Comparison of ENCODE assay signal across 8 cellular contexts in genomic region chr1:40668769-40669525, GRCh38. TPM values are rescaled to one million over a fixed set of nuclear protein-coding genes. Genes with fewer than 3 reads are reported as not detected.
DNase-seq lines count a peak whose midpoint lies in the region; ATAC-seq, FAIRE-seq and TF ChIP-seq lines count a peak whose summit lies in the region.

No MANE protein-coding gene starts in this region.

- H3K9me2 ChIP-seq in MM.1S (replicated peaks; ENCODE audit: insufficient read depth, low read length) = no peaks in the 10 kb centered on the region

- H3K9ac ChIP-seq in MM.1S (ENCODE audit: low read length) = peak overlapping the region; percentile 24; the same call in 1 of the 2 replicates

- no peaks in the 10 kb centered on the region for H3K27me3 ChIP-seq in MM.1S (replicated peaks; ENCODE audit: insufficient read depth, low read length)
- H3K27me3 ChIP-seq in SJSA1 (replicated peaks) = no peaks in the 10 kb centered on the region
- no peaks in the 10 kb centered on the region for H3K27me3 ChIP-seq in tibial artery

- H4K20me1 ChIP-seq in MM.1S (ENCODE audit: insufficient read depth, low read length) = no peaks in the 10 kb centered on the region

- no peak overlapping the region for H3K27ac Mint-ChIP-seq in osteocyte (ENCODE audit: unreplicated experiment)

- DNase-seq in DMS 273 (lab: John Stamatoyannopoulos, UW; ENCODE audit: unreplicated experiment) = peak; percentile 100
- peak; percentile 94 for DNase-seq in MM.1S
- peak; percentile 35 to 73 for DNase-seq in SJSA1 (ENCODE audit: low read depth in 1 of 2, low spot score in 2 of 2)
- peak; percentile 76 for DNase-seq in activated gamma-delta T cell treated with anti-CD3 and anti-CD28 coated beads, Interleukin-2, amount 50 U/mL, for 16 hours (ENCODE audit: low read depth)
- peak; percentile 58 to 78 for DNase-seq in frontal cortex (ENCODE audit: low spot score in 2 of 2)
- peak; percentile 93 for DNase-seq in osteocyte (ENCODE audit: extremely low spot score, unreplicated experiment)
- DNase-seq in tibial artery = peak; percentile 68 to 83

- no peaks in the 10 kb centered on the region for H3K9me3 ChIP-seq in MM.1S (replicated peaks; ENCODE audit: insufficient read depth, low read length)
- H3K9me3 ChIP-seq in SJSA1 (replicated peaks) = no peaks in the 10 kb centered on the region
- H3K9me3 ChIP-seq in tibial artery = no peaks in the 10 kb centered on the region

- peak; percentile 85 for TF ChIP-seq CTCF in MM.1S (IDR thresholded peaks at IDR 0.05; ENCODE audit: low read length)
- peak; percentile 91 for TF ChIP-seq CTCF in osteocyte (IDR thresholded peaks at IDR 0.05)
- peak; percentile 84 to 97 for TF ChIP-seq CTCF in tibial artery (IDR thresholded peaks at IDR 0.05)

- H3K36me3 ChIP-seq in MM.1S (replicated peaks; ENCODE audit: insufficient read depth, low read length) (no peaks in the 10 kb centered on the region), SJSA1 (no peaks in the 10 kb centered on the region), tibial artery (no peaks in the 10 kb centered on the region)

- intact Hi-C loops in tibial artery (cut with DNase I; ENCODE audit: low total_unique reads) = loop anchor here (10.0 kb wide), 1 partner anchor 54 kb away; no protein-coding TSS in a partner anchor

- H3K4me3 ChIP-seq in MM.1S (ENCODE audit: low read length) (peak overlapping the region; percentile 42), SJSA1 (no peak overlapping the region), tibial artery (no peak overlapping the region)

- peak overlapping the region; percentile 80 for H3K4me2 ChIP-seq in MM.1S (ENCODE audit: low read depth, low read length)

- H3F3A ChIP-seq in MM.1S (ENCODE audit: insufficient read depth, low read length) = no peaks in the 10 kb centered on the region

- H3K9me3 Mint-ChIP-seq in osteocyte (ENCODE audit: unreplicated experiment) = no peaks in the 10 kb centered on the region

- H3K79me2 ChIP-seq in MM.1S (ENCODE audit: low read length) = no peaks in the 10 kb centered on the region

- H3K4me3 Mint-ChIP-seq in osteocyte (ENCODE audit: unreplicated experiment) = no peak overlapping the region

- peaks cover 23% of the 10 kb centered on the region for H3K4me1 Mint-ChIP-seq in osteocyte (ENCODE audit: unreplicated experiment)

- FAIRE-seq in frontal cortex (lab: Jason Lieb, UNC) = no peak

- peak; percentile 60 for ATAC-seq in GM21786 (IDR thresholded peaks at IDR 0.05; ENCODE audit: unreplicated experiment)

- peaks cover 17% of the 10 kb centered on the region for H3K27me3 Mint-ChIP-seq in osteocyte (ENCODE audit: unreplicated experiment)

- H3K27ac ChIP-seq in MM.1S (ENCODE audit: low read length) (no peak overlapping the region), SJSA1 (no peak overlapping the region), tibial artery (no peak overlapping the region)

- no peaks in the 10 kb centered on the region for H3K36me3 Mint-ChIP-seq in osteocyte (ENCODE audit: unreplicated experiment)

- H3K4me1 ChIP-seq in MM.1S (ENCODE audit: low read length) = peaks cover 8% of the 10 kb centered on the region; the same call in 1 of the 2 replicates
- peaks cover 7% of the 10 kb centered on the region; the same call in 1 of the 2 replicates for H3K4me1 ChIP-seq in SJSA1 (replicated peaks)
- H3K4me1 ChIP-seq in tibial artery = peaks cover 0 to 34% (median 26%) of the 10 kb centered on the region in 4 donors

- H2AFZ ChIP-seq in MM.1S (ENCODE audit: low read length) = peak overlapping the region; percentile 41; the same call in 1 of the 2 replicates

RNA-seq across cellular contexts. Expression of gene RIMS3, which starts 3.5 kb away (rescaled TPM):
- total RNA-seq in SJSA1 (2014; rRNA removed; shearing (Covaris generic)) = 0.68 and 0.78 TPM in 2 replicates
- total RNA-seq in frontal cortex = 24.1 TPM
- 16.5 and 17.0 TPM in 2 replicates for total RNA-seq in osteocyte

RNA-seq across cellular contexts. Expression of gene NFYC, which starts 22.6 kb away (rescaled TPM):
- total RNA-seq in SJSA1 (2014; rRNA removed; shearing (Covaris generic)) = 23.5 and 32.5 TPM in 2 replicates
- 31.8 TPM for total RNA-seq in frontal cortex
- total RNA-seq in osteocyte = 49.0 and 53.4 TPM in 2 replicates
